8 cellular contexts compared by ENCODE assay signal in genomic region chrX:112840382-112841113, GRCh38. TPM values are rescaled to one million over a fixed set of nuclear protein-coding genes. Genes with fewer than 3 reads are reported as not detected.
DNase-seq lines count a peak whose midpoint lies in the region; ATAC-seq and TF ChIP-seq lines count a peak whose summit lies in the region.

AMOT (minus strand) TSS chrX:112840831; CDS start chrX:112823126, 17,705 bp downstream.

- H3K9ac ChIP-seq in SK-N-MC (ENCODE audit: insufficient read length): peak within 1 kb of the TSS; percentile 73

- H3K27me3 ChIP-seq in cardiac muscle cell: no peaks in the 10 kb centered on the region
- H3K27me3 ChIP-seq in ovary: no peaks in the 10 kb centered on the region
- no peaks in the 10 kb centered on the region for H3K27me3 ChIP-seq in transverse colon

- no peaks in the 10 kb centered on the region for H3K9me3 Mint-ChIP-seq in activated naive CD8-positive, alpha-beta T cell (ENCODE audit: low read depth)

- peak within 1 kb of the TSS; percentile 88 for H3K4me3 Mint-ChIP-seq in activated naive CD8-positive, alpha-beta T cell

- peak; percentile 86 for DNase-seq in DMS 273 (lab: John Stamatoyannopoulos, UW; ENCODE audit: unreplicated experiment)
- DNase-seq in KG1 (lab: John Stamatoyannopoulos, UW): peak; percentile 3
- no peak for DNase-seq in SK-N-MC (ENCODE audit: low read depth, low spot score)
- DNase-seq in cardiac muscle cell (ENCODE audit: low read depth in 1 of 2, low spot score in 1 of 2): peak; percentile 72 to 95
- peak; percentile 71 to 81 (median 78) for DNase-seq in ovary
- peak; percentile 82 for DNase-seq in transverse colon

- no peaks in the 10 kb centered on the region for H3K36me3 ChIP-seq in SK-N-MC (ENCODE audit: insufficient read depth, low read length)
- no peaks in the 10 kb centered on the region for H3K36me3 ChIP-seq in cardiac muscle cell
- no peaks in the 10 kb centered on the region for H3K36me3 ChIP-seq in ovary
- no peaks in the 10 kb centered on the region for H3K36me3 ChIP-seq in transverse colon

- H3K4me1 ChIP-seq in cardiac muscle cell (ENCODE audit: low read depth) (peaks cover 6% of the 10 kb centered on the region), ovary (ENCODE audit: insufficient read depth) (no peaks in the 10 kb centered on the region), transverse colon (peaks cover 0 to 8% (median 1%) of the 10 kb centered on the region in 4 donors)

- in situ Hi-C loops in transverse colon (cut with MboI; ENCODE audit: low pct_ligation_motif_present in 1 of 4, low pct_unique_long_range_greater_than_20kb in 1 of 4, low sequenced_read_pairs in 3 of 4): no loop called here

- TF ChIP-seq CTCF in cardiac muscle cell (IDR thresholded peaks at IDR 0.05; ENCODE audit: low read depth, low read length) (no peak), ovary (IDR thresholded peaks at IDR 0.05) (no peak), transverse colon (IDR thresholded peaks at IDR 0.05) (no peak)

- no peaks in the 10 kb centered on the region for H3K36me3 Mint-ChIP-seq in activated naive CD8-positive, alpha-beta T cell

- H3K27ac Mint-ChIP-seq in activated naive CD8-positive, alpha-beta T cell: peak within 1 kb of the TSS; percentile 19

- H3K4me1 Mint-ChIP-seq in activated naive CD8-positive, alpha-beta T cell (ENCODE audit: low read depth): peaks cover 11% of the 10 kb centered on the region

- no peaks in the 10 kb centered on the region for H3K27me3 Mint-ChIP-seq in activated naive CD8-positive, alpha-beta T cell

- intact Hi-C loops in ovary (cut with DNase I): no loop called here
- intact Hi-C loops in transverse colon (cut with DNase I; ENCODE audit: low total_unique reads): no loop called here

- TF ChIP-seq POLR2A in ovary (IDR thresholded peaks at IDR 0.05) (peak; percentile 24), transverse colon (IDR thresholded peaks at IDR 0.05) (no peak)

- peak; percentile 39 for ATAC-seq in GM21576 (IDR thresholded peaks at IDR 0.05; ENCODE audit: unreplicated experiment)

- H3K9me3 ChIP-seq in SK-N-MC (ENCODE audit: low read depth, low read length) (no peaks in the 10 kb centered on the region), cardiac muscle cell (ENCODE audit: low read depth) (no peaks in the 10 kb centered on the region), ovary (no peaks in the 10 kb centered on the region), transverse colon (no peaks in the 10 kb centered on the region)

- no peak for TF ChIP-seq EP300 in ovary (IDR thresholded peaks at IDR 0.05)
- no peak for TF ChIP-seq EP300 in transverse colon (IDR thresholded peaks at IDR 0.05; ENCODE audit: low read depth)

- H3K4me3 ChIP-seq in SK-N-MC (peak within 1 kb of the TSS; percentile 85), cardiac muscle cell (peak within 1 kb of the TSS; percentile 93), ovary (peak within 1 kb of the TSS; percentile 48), transverse colon (peak within 1 kb of the TSS; percentile 51 to 76 (median 66))

- WGBS in ovary, 3 donors: 13 to 22% (median 19%) methylated on average over 48 to 49 of the region's 49 CpGs
- 54% methylated on average over 49 of the region's 49 CpGs; no CpG with 5 or more reads in 1 of the 2 donors for WGBS in transverse colon (ENCODE audit: low coverage in 1 of 2), 2 donors

- H3K27ac ChIP-seq in SK-N-MC: peak within 1 kb of the TSS; percentile 89
- peak within 1 kb of the TSS; percentile 85 for H3K27ac ChIP-seq in cardiac muscle cell
- H3K27ac ChIP-seq in ovary: peak within 1 kb of the TSS; percentile 36 to 79
- peak within 1 kb of the TSS; percentile 88 to 93 (median 90) for H3K27ac ChIP-seq in transverse colon

RNA-seq across cellular contexts. Expression of gene AMOT, which starts in this region (rescaled TPM):
- total RNA-seq in cardiac muscle cell (22.4 and 27.2 TPM in 2 replicates), ovary (10 to 100 TPM in 6 of 7 donors, 1 to 10 TPM in 1; 4.4 to 38.5 (median 17.8) TPM), transverse colon (10 to 100 TPM in 1 of 4 donors, 1 to 10 TPM in 3; 3.4 to 19.4 (median 7.4) TPM)
- polyA plus RNA-seq in cardiac muscle cell (12.5 and 12.6 TPM in 2 replicates), ovary (10 to 100 TPM in 1 of 2 donors, 1 to 10 TPM in 1; 3.2 to 13.1 TPM)
